Comparison of ENCODE assay signal across 31 cellular contexts in genomic region chr2:131151398-131151797, GRCh38. TPM values are rescaled to one million over a fixed set of nuclear protein-coding genes. Genes with fewer than 3 reads are reported as not detected.
"Had no signal": no experiment of that assay in that cellular context is flagged by ENCODE, and none has a peak within 500 bp of the region (broad histone marks: within the 10 kb centered on the region; RNA-seq: fewer than 3 reads in every experiment).

No MANE protein-coding gene starts in this region.

- H3K4me3 Mint-ChIP-seq: naive thymus-derived CD8-positive, alpha-beta T cell; nephron; neural crest cell; stimulated activated effector memory CD8-positive, alpha-beta T cell treated with anti-CD3 and anti-CD28 coated beads, Interleukin-12 subunit alpha, Interleukin-12 subunit beta, amount 100 ng/mL, for 72 hours; stimulated activated naive CD8-positive, alpha-beta T cell treated with anti-CD3 and anti-CD28 coated beads, Interleukin-15, Interleukin-2, amounts not matched to agents 100 ng/mL and 50 ng/mL, for 24 hours had no signal

- H3K4me1 Mint-ChIP-seq: nephron had no signal

- H3K27ac ChIP-seq: left lung, lower lobe of right lung, neutrophil, ovary, sigmoid colon, spleen, suprapubic skin, thoracic aorta, tibial artery, upper lobe of right lung had no signal

- H3K9me3 ChIP-seq: left lung, lower lobe of right lung, neutrophil, ovary, sigmoid colon, spleen, suprapubic skin, thoracic aorta, tibial artery, upper lobe of right lung had no signal

- H3K27me3 ChIP-seq: left lung, neutrophil, ovary, sigmoid colon, spleen, suprapubic skin, tibial artery, upper lobe of right lung had no signal

- H3K27me3 Mint-ChIP-seq: naive thymus-derived CD8-positive, alpha-beta T cell; stimulated activated naive CD8-positive, alpha-beta T cell treated with anti-CD3 and anti-CD28 coated beads, Interleukin-15, Interleukin-2, amounts not matched to agents 100 ng/mL and 50 ng/mL, for 24 hours had no signal

- FAIRE-seq: keratinocyte, small intestine, urothelium cell line had no signal

- DNase-seq: hippocampal formation; left colon; left lung; lower lobe of right lung; mammary epithelial cell; mesenchymal stem cell; naive thymus-derived CD8-positive, alpha-beta T cell; occipital lobe; ovary; retina; sigmoid colon; small intestine; spleen; stimulated activated CD4-positive, alpha-beta T cell treated with anti-CD3 and anti-CD28 coated beads, Interleukin-4, amount 100 ng/mL, for 24 hours; stimulated activated naive CD4-positive, alpha-beta T cell; tibial artery; trophoblast cell; upper lobe of right lung had no signal

- H3K36me3 ChIP-seq: ovary had no signal

- H3K4me3 ChIP-seq: left lung, lower lobe of right lung, ovary, sigmoid colon, spleen, suprapubic skin, thoracic aorta, tibial artery, upper lobe of right lung had no signal

- ATAC-seq: left colon; left lung; lower lobe of right lung; naive thymus-derived CD8-positive, alpha-beta T cell; right cardiac atrium; stimulated activated effector memory CD8-positive, alpha-beta T cell treated with anti-CD3 and anti-CD28 coated beads, Interleukin-12 subunit alpha, Interleukin-12 subunit beta, amount 100 ng/mL, for 72 hours; upper lobe of right lung had no signal

- H3K4me1 ChIP-seq: left lung, sigmoid colon, suprapubic skin, tibial artery, upper lobe of right lung had no signal

- H3K27ac Mint-ChIP-seq: nephron; progenitor cell of endocrine pancreas; stimulated activated effector memory CD8-positive, alpha-beta T cell treated with anti-CD3 and anti-CD28 coated beads, Interleukin-12 subunit alpha, Interleukin-12 subunit beta, amount 100 ng/mL, for 72 hours had no signal

RNA-seq across cellular contexts. Expression of gene POTEE, which starts 57.9 kb away (rescaled TPM):
- total RNA-seq: liver, sigmoid colon, subcutaneous adipose tissue, suprapubic skin, thoracic aorta, upper lobe of right lung had no signal
- polyA plus RNA-seq: keratinocyte, mammary epithelial cell, right cardiac atrium, sigmoid colon, small intestine, spleen had no signal
